ENCODE assay signal across 25 cellular contexts in genomic region chr3:61724801-61725200, GRCh38.
DNase-seq lines count a peak whose midpoint lies in the region; ATAC-seq, FAIRE-seq and TF ChIP-seq lines count a peak whose summit lies in the region.
"Had no signal": no experiment of that assay in that cellular context is flagged by ENCODE, and none has a peak within 500 bp of the region (broad histone marks: within the 10 kb centered on the region; RNA-seq: fewer than 3 reads in every experiment).

No MANE protein-coding gene starts in this region.

- no peak overlapping the region for H3K4me3 ChIP-seq in HUES64 (ENCODE audit: low read length)
- H3K4me3 ChIP-seq: Peyer's patch had no signal

- no peaks in the 10 kb centered on the region for H3K27me3 ChIP-seq in HUES64 (ENCODE audit: insufficient read depth, low read length)
- H3K27me3 ChIP-seq: Peyer's patch had no signal

- H3K9me3 ChIP-seq in HUES64 (ENCODE audit: insufficient read depth, low read depth, low read length), result no peaks in the 10 kb centered on the region
- H3K9me3 ChIP-seq: BE2C, Peyer's patch had no signal

- no peak for TF ChIP-seq POLR2A in GM12891 (IDR thresholded peaks at IDR 0.05; ENCODE audit: low read depth, low read length)

- 0 out of 2 replicates have a peak overlapping the region, but pooled peaks have one; percentile 16 for H3K27ac ChIP-seq in HUES64 (ENCODE audit: low read depth, low read length)
- H3K27ac ChIP-seq: Peyer's patch had no signal

- 94% methylated on average over 5 of the region's 6 CpGs for WGBS in HUES64

- peaks cover 36% of the 10 kb centered on the region for H3K4me1 ChIP-seq in HUES64 (ENCODE audit: insufficient read depth, low read length)
- H3K4me1 ChIP-seq: BE2C had no signal

- ATAC-seq in GM19043 (IDR thresholded peaks at IDR 0.05; ENCODE audit: low read depth, unreplicated experiment) (peak; percentile 25), GM21737 (IDR thresholded peaks at IDR 0.05; ENCODE audit: unreplicated experiment) (peak; percentile 12), HG03469 (IDR thresholded peaks at IDR 0.05; ENCODE audit: unreplicated experiment) (no peak), GM18858 (IDR thresholded peaks at IDR 0.05; ENCODE audit: unreplicated experiment) (no peak)
- ATAC-seq: T-cell had no signal

- FAIRE-seq in GM12891 (lab: Jason Lieb, UNC), result no peak
- FAIRE-seq: A204.1 had no signal

- H3K9ac ChIP-seq in HUES64 (ENCODE audit: low read depth, low read length), result no peak overlapping the region

- H3K36me3 ChIP-seq in HUES64 (ENCODE audit: insufficient read depth, low read length), result no peaks in the 10 kb centered on the region
- H3K36me3 ChIP-seq: BE2C, Peyer's patch had no signal

- DNase-seq in GM12891 (ENCODE audit: insufficient read length, low spot score) (no peak), D341Med (ENCODE audit: low spot score) (no peak), SW480 (ENCODE audit: low spot score) (no peak)
- DNase-seq: BE2C; CD4-positive, CD25-positive, alpha-beta regulatory T cell; COR-L47; DMS153; GF-D8; GOT3; MM.1S; NCI-H1092; NCI-H1436 treated with DMSO at 0.1 percent for 48 hours; NCI-H2081; NCI-H2171 treated with DMSO at 0.1 percent for 48 hours; NCI-H446; NCI-H526 treated with DMSO at 0.1 percent for 48 hours; Peyer's patch; Right ventricle myocardium superior; T-cell had no signal

TF ChIP-seq in GM12891, 5 proteins besides CTCF, POLR2A, EP300 and RAD21:
- TF ChIP-seq PAX5 (IDR thresholded peaks at IDR 0.05; ENCODE audit: insufficient read depth, low read length, severe bottlenecking) (no peak), SPI1 (IDR thresholded peaks at IDR 0.05; ENCODE audit: low read depth, low read length) (peak; percentile 34; the same call in 1 of the 2 replicates)
TF ChIP-seq in GM12891: peak in this region for 1.

Comparison
In these comparisons a context has a peak if more than half of its experiments do, and no peak if none do; other contexts are left out.
1. ATAC-seq: peak in GM19043 (single experiment) and GM21737 (single experiment); none in HG03469 (single experiment) and GM18858 (single experiment).